Comparison of ENCODE assay signal across 8 cellular contexts in genomic region chr15:101201411-101202174, GRCh38. TPM values are rescaled to one million over a fixed set of nuclear protein-coding genes. Genes with fewer than 3 reads are reported as not detected.
DNase-seq lines count a peak whose midpoint lies in the region; ATAC-seq, FAIRE-seq and TF ChIP-seq lines count a peak whose summit lies in the region.

No MANE protein-coding gene starts in this region.

- intact Hi-C loops in K562 (cut with micrococcal nuclease) = no loop called here

- no peak overlapping the region for H3K4me2 ChIP-seq in K562 (ENCODE audit: insufficient read depth, low read length)

- no peaks in the 10 kb centered on the region for H3K27me3 ChIP-seq in K562 (ENCODE audit: control insufficient read depth in 2 of 2, insufficient read depth in 2 of 2, low read length in 2 of 2)

- peaks cover 51% of the 10 kb centered on the region for H3K79me2 ChIP-seq in K562 (ENCODE audit: control insufficient read depth, insufficient read depth, low read length)

- H3K4me1 ChIP-seq in K562 (replicated peaks in 1 of 2; ENCODE audit: control insufficient read depth in 2 of 2, insufficient read depth in 2 of 2, low read length in 2 of 2) = no peaks in the 10 kb centered on the region; a peak in 3 of 5 replicates

- in situ Hi-C loops in K562 (cut with MboI) = no loop called here

- POLR2A ChIA-PET in K562 (lab: Yijun Ruan, JAX) = interaction anchor here (1.1 kb wide), 1 partner anchor 9 kb away, joined by 5 read pairs; no protein-coding TSS in a partner anchor

- H3K27ac ChIP-seq in K562 (ENCODE audit: extremely low read depth, low read depth, low read length) = no peak overlapping the region

- TF ChIP-seq CTCF in K562 (IDR thresholded peaks at IDR 0.05 in 2 of 3, conservative IDR thresholded peaks at IDR 0.05 in 1 of 3; ENCODE audit: insufficient read depth in 2 of 3, low read depth in 1 of 3, low read length in 3 of 3) (no peak), D721Med (IDR thresholded peaks at IDR 0.05; ENCODE audit: insufficient read depth, missing control alignments) (no peak)

- no TSS peak for BruUV-seq in K562 (replicated peaks; lab: Mats Ljungman, UMichigan)

- H3K9me1 ChIP-seq in K562 (ENCODE audit: control insufficient read depth, insufficient read depth, low read length) = no peaks in the 10 kb centered on the region

- no peak overlapping the region for H2AFZ ChIP-seq in K562 (ENCODE audit: low read depth, low read length)

- peak; percentile 81 for ATAC-seq in K562
- no peak for ATAC-seq in GM19351 (IDR thresholded peaks at IDR 0.05; ENCODE audit: unreplicated experiment)
- no peak for ATAC-seq in GM18505 (IDR thresholded peaks at IDR 0.05; ENCODE audit: unreplicated experiment)

- no peak for TF ChIP-seq RAD21 in K562 (CRISPR knock-in tag; conservative IDR thresholded peaks at IDR 0.05 in 1 of 2, IDR thresholded peaks at IDR 0.05 in 1 of 2)

- TF ChIP-seq POLR2A in K562 (conservative IDR thresholded peaks at IDR 0.05) (no peak), GM18505 (IDR thresholded peaks at IDR 0.05; ENCODE audit: borderline replicate concordance, extremely low read depth, insufficient read depth, insufficient read length) (no peak)

- TF ChIP-seq EP300 in K562 (IDR thresholded peaks at IDR 0.05; ENCODE audit: low read length) = no peak

- FAIRE-seq in K562 (lab: Jason Lieb, UNC) (peak; percentile 67), D721Med (lab: Jason Lieb, UNC) (no peak)

- peaks cover 19% of the 10 kb centered on the region; the same call in 1 of the 2 replicates for H4K20me1 ChIP-seq in K562 (replicated peaks; ENCODE audit: control insufficient read depth, insufficient read depth, low read length)

- no peaks in the 10 kb centered on the region for H3K36me3 ChIP-seq in K562 (ENCODE audit: control insufficient read depth, insufficient read depth, low read length)

- CTCF ChIA-PET in K562 (lab: Yijun Ruan, JAX; ENCODE audit: low intra/inter-chr PET ratio) = no interaction called here

- H3K9me3 ChIP-seq in K562 (replicated peaks; ENCODE audit: control insufficient read depth, insufficient read depth, low read depth, low read length) = no peaks in the 10 kb centered on the region

- DNase-seq in ELR (ENCODE audit: low read depth) = peak; percentile 97
- DNase-seq in NCI-H446 (lab: John Stamatoyannopoulos, UW) = peak; percentile 32 to 59
- DNase-seq in K562 (ENCODE audit: extremely low read depth in 1 of 4, low spot score in 3 of 4) = peak; percentile 20 to 44 (median 33)
- peak; percentile 75 for DNase-seq in iPS DF 19.7 (ENCODE audit: low read depth, low spot score)
- peak; percentile 97 for DNase-seq in skeletal muscle cell (ENCODE audit: low read depth)
- no peak for DNase-seq in D721Med (ENCODE audit: insufficient read length, low spot score)

- H3K4me3 ChIP-seq in K562 (no peak overlapping the region), skeletal muscle cell (ENCODE audit: low read depth, low read length) (no peak overlapping the region)

- H3K9ac ChIP-seq in K562 (ENCODE audit: insufficient read depth in 1 of 2, low read depth in 2 of 2, low read length in 2 of 2) = no peak overlapping the region

- 28% methylated on average over 5 of the region's 5 CpGs for WGBS in K562 (ENCODE audit: insufficient coverage, low coverage, missing lambda C conversion rate)

TF ChIP-seq in K562, 482 proteins besides CTCF, POLR2A, EP300 and RAD21:
- TF ChIP-seq ZBTB33 (CRISPR knock-in tag; IDR thresholded peaks at IDR 0.05) (no peak), FOSL1 (tag; conservative IDR thresholded peaks at IDR 0.05) (peak; percentile 29; the same call in 1 of the 2 replicates), ZNF696 (CRISPR knock-in tag; conservative IDR thresholded peaks at IDR 0.05) (no peak), ZNF263 (CRISPR knock-in tag; IDR thresholded peaks at IDR 0.05; ENCODE audit: borderline replicate concordance) (no peak), FOXP4 (CRISPR knock-in tag; IDR thresholded peaks at IDR 0.05; ENCODE audit: borderline replicate concordance) (no peak)

RNA-seq across cellular contexts. Expression of gene CHSY1, which starts 50.3 kb away (rescaled TPM):
- 29.6 and 50.1 TPM in 2 replicates for total RNA-seq in K562 (2011; cell fraction: chromatin; rRNA removed; ENCODE audit: low replicate concordance)
- total RNA-seq in K562 (2011; cell fraction: nucleolus; rRNA removed) = 21.4 and 23.2 TPM in 2 replicates
- total RNA-seq in K562 (2011; cell fraction: nucleoplasm; rRNA removed) = 37.2 and 50.9 TPM in 2 replicates
- total RNA-seq in K562 (2014; rRNA removed) = 7.7 and 9.0 TPM in 2 replicates
- 13.4 and 17.1 TPM in 2 replicates for total RNA-seq in K562 (2014; rRNA removed; fragmentation: Illumina TruSeq; extraction: Trizol)
- total RNA-seq in K562 (2015; rRNA removed; fragmentation: Illumina TruSeq; extraction: Trizol) = 13.4 and 14.5 TPM in 2 replicates
- total RNA-seq in K562 (2021) = 14.7 and 16.4 TPM in 2 replicates
- polyA plus RNA-seq in K562 (2011; rRNA removed) = 11.1 and 14.6 TPM in 2 replicates
- polyA plus RNA-seq in K562 (2011; cell fraction: cytosol; rRNA removed) = 7.1 and 9.9 TPM in 2 replicates
- polyA plus RNA-seq in K562 (2011; cell fraction: nucleus; rRNA removed) = 7.7 and 8.3 TPM in 2 replicates
- polyA plus RNA-seq in K562 (2012) = 9.1 and 9.7 TPM in 2 replicates
- 12.8 and 14.9 TPM in 2 replicates for polyA plus RNA-seq in K562 (2014; fragmentation: Illumina TruSeq; extraction: Trizol)
- 10 to 100 TPM in 1 of 2 experiments, 1 to 10 TPM in 1; 7.0 to 11.1 TPM for polyA plus RNA-seq in K562 (2014; fragmentation: Nextera tagmentation; extraction: Ambion mirVana)
- 9.0 and 9.2 TPM in 2 replicates for polyA plus RNA-seq in K562 (2014; rRNA removed)
- 24.8 and 27.9 TPM in 2 replicates for polyA minus RNA-seq in K562 (2011; rRNA and poly(A)+ RNA removed)
- 14.9 and 16.7 TPM in 2 replicates for polyA minus RNA-seq in K562 (2011; cell fraction: cytosol; rRNA and poly(A)+ RNA removed)
- 5.0 and 7.9 TPM in 2 replicates for polyA minus RNA-seq in K562 (2011; cell fraction: nucleus; rRNA and poly(A)+ RNA removed)
